Comparison of ENCODE assay signal across 8 cellular contexts in the genomic region with DNA sequence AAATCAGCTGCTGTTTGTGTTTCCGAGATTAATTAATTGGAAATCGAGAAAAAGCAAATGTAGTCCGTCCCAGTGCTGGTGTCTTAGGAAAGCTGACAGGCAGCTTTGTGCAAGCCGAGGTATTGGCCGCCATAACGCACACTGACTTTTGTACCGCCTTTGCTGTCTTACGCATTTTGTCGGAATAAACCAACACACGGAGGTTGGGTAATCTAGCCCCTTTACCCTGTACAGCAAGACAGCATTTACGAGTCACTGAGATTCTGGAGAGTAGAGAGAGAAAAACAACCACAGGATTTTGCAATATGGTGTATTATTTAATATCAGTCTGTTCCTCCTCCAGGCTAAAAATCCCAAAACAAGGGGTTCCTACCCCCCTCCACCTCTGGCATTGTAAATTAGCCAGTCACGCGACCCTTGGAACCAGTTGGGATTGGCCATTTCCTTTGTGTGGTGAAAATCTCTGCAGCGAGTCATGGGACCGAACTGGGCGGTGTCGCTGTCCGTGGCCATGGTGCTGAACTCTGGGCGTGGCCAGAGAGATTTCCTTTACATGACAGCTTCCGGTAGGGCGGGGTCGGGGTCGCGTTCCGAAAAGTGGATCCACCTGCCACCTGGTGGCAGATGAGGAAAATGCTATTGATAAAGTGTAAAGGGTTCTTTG. TPM values are rescaled to one million over a fixed set of nuclear protein-coding genes. Genes with fewer than 3 reads are reported as not detected.
DNase-seq lines count a peak whose midpoint lies in the region; ATAC-seq, FAIRE-seq and TF ChIP-seq lines count a peak whose summit lies in the region.

No MANE protein-coding gene starts in this region.

- TF ChIP-seq POLR2A in adrenal gland (IDR thresholded peaks at IDR 0.05), result peak; percentile 38 to 65

- no peak overlapping the region for H4K8ac ChIP-seq in trophoblast cell (ENCODE audit: low read depth, low read length)

- no peak overlapping the region for H4K12ac ChIP-seq in trophoblast cell (ENCODE audit: low read depth, low read length)

- H3K36me3 Mint-ChIP-seq in CD4-positive, alpha-beta T cell (ENCODE audit: low read depth), result no peaks in the 10 kb centered on the region

- POLR2A ChIA-PET in CD4-positive, alpha-beta T cell (lab: Charles Lee), result no interaction called here

- H3K4me3 Mint-ChIP-seq in CD4-positive, alpha-beta T cell, result no peak overlapping the region

- no peak overlapping the region for H2BK120ac ChIP-seq in trophoblast cell (ENCODE audit: insufficient read depth, low read length, poor library complexity)

- H3K9me3 ChIP-seq in CD4-positive, alpha-beta T cell (ENCODE audit: control insufficient read depth, low read length), result peaks cover 18% of the 10 kb centered on the region
- no peaks in the 10 kb centered on the region for H3K9me3 ChIP-seq in adrenal gland (replicated peaks in 1 of 3)
- H3K9me3 ChIP-seq in left ventricle myocardium inferior (replicated peaks), result no peaks in the 10 kb centered on the region
- no peaks in the 10 kb centered on the region for H3K9me3 ChIP-seq in trophoblast cell (ENCODE audit: insufficient read depth, low read depth, low read length)

- no peak overlapping the region for H3K27ac ChIP-seq in CD4-positive, alpha-beta T cell (ENCODE audit: low read depth, low read length)
- H3K27ac ChIP-seq in adrenal gland (peak overlapping the region in 3 of 5 donors; percentile 52 to 82 (median 70)), left ventricle myocardium inferior (replicated peaks) (no peak overlapping the region), trophoblast cell (ENCODE audit: low read depth, low read length) (no peak overlapping the region)

- H3K23ac ChIP-seq in trophoblast cell (ENCODE audit: low read length), result no peak overlapping the region

- H3K4ac ChIP-seq in trophoblast cell (ENCODE audit: low read depth, low read length), result no peak overlapping the region

- H3K4me1 ChIP-seq in adrenal gland (replicated peaks in 1 of 2) (peaks cover 2 to 5% of the 10 kb centered on the region in 2 donors), left ventricle myocardium inferior (peaks cover 13% of the 10 kb centered on the region), trophoblast cell (ENCODE audit: control insufficient read depth in 1 of 2, insufficient read depth in 2 of 2, low read length in 2 of 2) (peaks cover 3 to 4% of the 10 kb centered on the region in 2 experiments)

- H3K27me3 ChIP-seq in CD4-positive, alpha-beta T cell (ENCODE audit: control insufficient read depth, insufficient read depth, low read length), result no peaks in the 10 kb centered on the region
- H3K27me3 ChIP-seq in adrenal gland (no peaks in the 10 kb centered on the region), left ventricle myocardium inferior (ENCODE audit: low read depth) (peaks cover 37% of the 10 kb centered on the region), trophoblast cell (ENCODE audit: insufficient read depth, low read length) (no peaks in the 10 kb centered on the region)

- H3K9ac ChIP-seq in trophoblast cell (ENCODE audit: low read length), result no peak overlapping the region

- intact Hi-C loops in CD4-positive, alpha-beta T cell (cut with DNase I, micrococcal nuclease), result no loop called here
- intact Hi-C loops in adrenal gland (cut with DNase I), result loop anchor here in 1 of 2 donors (10.0 kb wide), 1 partner anchor 676 kb away; a partner anchor contains a TSS
- intact Hi-C loops in left ventricle myocardium inferior (cut with micrococcal nuclease), result no loop called here

- peak; percentile 95 for FAIRE-seq in urothelium cell line (lab: Jason Lieb, UNC)

- peak overlapping the region; percentile 23 for H2AFZ ChIP-seq in trophoblast cell (ENCODE audit: insufficient read depth, low read length, poor library complexity)

- 4 to 9% (median 4%) methylated on average over 18 to 25 of the region's 25 CpGs for WGBS in adrenal gland, 4 donors
- WGBS in trophoblast cell (ENCODE audit: extremely low coverage, insufficient coverage, insufficient read length), result no CpG with 5 or more reads among the region's 25 CpGs

- CTCF ChIA-PET in CD4-positive, alpha-beta T cell (lab: Charles Lee), result no interaction called here

- no peaks in the 10 kb centered on the region for H3K79me1 ChIP-seq in trophoblast cell (ENCODE audit: low read length)

- H3K79me2 ChIP-seq in trophoblast cell (ENCODE audit: control insufficient read depth, insufficient read depth, low read length, poor library complexity), result no peaks in the 10 kb centered on the region

- no peak overlapping the region for H3K27ac Mint-ChIP-seq in CD4-positive, alpha-beta T cell

- peak; percentile 9 to 70 (median 38) for DNase-seq in CD4-positive, alpha-beta T cell
- peak; percentile 91 for DNase-seq in NCI-H1105 (lab: John Stamatoyannopoulos, UW)
- DNase-seq in SKM-1 (lab: John Stamatoyannopoulos, UW; ENCODE audit: unreplicated experiment), result peak; percentile 32
- DNase-seq in adrenal gland, result peak; percentile 86 to 98 (median 90)
- DNase-seq in left ventricle myocardium inferior, result peak; percentile 88
- DNase-seq in trophoblast cell, result peak; percentile 3 to 33
- DNase-seq in urothelium cell line (ENCODE audit: low spot score), result peak; percentile 88

- H3K4me3 ChIP-seq in adrenal gland (peak overlapping the region in 2 of 4 donors; percentile 7 to 45), left ventricle myocardium inferior (peak overlapping the region; percentile 53), trophoblast cell (ENCODE audit: low read depth, low read length) (peak overlapping the region; percentile 56)

- peak; percentile 76 for ATAC-seq in CD4-positive, alpha-beta T cell (ENCODE audit: poor library complexity)
- peak; percentile 57 for ATAC-seq in GM21723 (IDR thresholded peaks at IDR 0.05; ENCODE audit: unreplicated experiment)

- H3K4me1 Mint-ChIP-seq in CD4-positive, alpha-beta T cell (ENCODE audit: low read depth), result no peaks in the 10 kb centered on the region

- H3K27me3 Mint-ChIP-seq in CD4-positive, alpha-beta T cell, result peaks cover 36% of the 10 kb centered on the region

- no peak overlapping the region for H2BK5ac ChIP-seq in trophoblast cell (ENCODE audit: low read depth, low read length, poor library complexity)

- no peak overlapping the region for H4K91ac ChIP-seq in trophoblast cell (ENCODE audit: low read depth, low read length)

- peak overlapping the region; percentile 73 for H3K4me2 ChIP-seq in trophoblast cell (ENCODE audit: low read length)

- H3K18ac ChIP-seq in trophoblast cell (ENCODE audit: low read length), result no peak overlapping the region

- no peaks in the 10 kb centered on the region for H3K9me3 Mint-ChIP-seq in CD4-positive, alpha-beta T cell

- H3K14ac ChIP-seq in trophoblast cell (ENCODE audit: low read length), result no peak overlapping the region

- H2BK12ac ChIP-seq in trophoblast cell (ENCODE audit: low read length), result no peak overlapping the region

- no peak overlapping the region for H2AK5ac ChIP-seq in trophoblast cell (ENCODE audit: low read length)

- H3K36me3 ChIP-seq in adrenal gland (replicated peaks in 1 of 2) (no peaks in the 10 kb centered on the region), left ventricle myocardium inferior (no peaks in the 10 kb centered on the region), trophoblast cell (ENCODE audit: control insufficient read depth in 1 of 2, insufficient read depth in 2 of 2, low read length in 2 of 2) (no peaks in the 10 kb centered on the region)

- TF ChIP-seq CTCF in CD4-positive, alpha-beta T cell (IDR thresholded peaks at IDR 0.05), result peak; percentile 38
- TF ChIP-seq CTCF in adrenal gland (IDR thresholded peaks at IDR 0.05) (peak; percentile 54 to 83 (median 68)), left ventricle myocardium inferior (IDR thresholded peaks at IDR 0.05; ENCODE audit: borderline replicate concordance) (peak; percentile 68)

RNA-seq across cellular contexts. Expression of a gene that starts 10.3 kb away (rescaled TPM):
- not detected for total RNA-seq in CD4-positive, alpha-beta T cell
- under 1 TPM in 3 of 8 donors, not detected in 5; under 0.01 to 0.07 (median 0.04) TPM for total RNA-seq in adrenal gland
- under 1 TPM in 1 of 3 donors, not detected in 2; 0.11 TPM for polyA plus RNA-seq in adrenal gland
- total RNA-seq in left ventricle myocardium inferior, result not detected
- polyA plus RNA-seq in trophoblast cell (2013), result not detected in 2 replicates

RNA-seq across cellular contexts. Expression of a gene that starts 53.5 kb away (rescaled TPM):
- total RNA-seq in CD4-positive, alpha-beta T cell, result not detected
- total RNA-seq in adrenal gland (1 to 10 TPM in 6 of 8 donors, under 1 TPM in 2; 0.65 to 2.8 (median 1.7) TPM), left ventricle myocardium inferior (1.1 TPM)
- under 1 TPM; 0.24 to 0.79 (median 0.44) TPM for polyA plus RNA-seq in adrenal gland
- 24.3 and 24.9 TPM in 2 replicates for polyA plus RNA-seq in trophoblast cell (2013)

RNA-seq across cellular contexts. Expression of a gene that starts 59.4 kb away (rescaled TPM):
- not detected for total RNA-seq in CD4-positive, alpha-beta T cell
- 1 to 10 TPM in 5 of 8 donors, under 1 TPM in 3; 0.35 to 2.2 (median 1.3) TPM for total RNA-seq in adrenal gland
- 1 to 10 TPM in 1 of 3 donors, under 1 TPM in 2; 0.20 to 1.4 (median 0.32) TPM for polyA plus RNA-seq in adrenal gland
- 0.77 TPM for total RNA-seq in left ventricle myocardium inferior
- polyA plus RNA-seq in trophoblast cell (2013), result 0.87 and 1.1 TPM in 2 replicates

Comparison
In these comparisons a context has a peak if more than half of its experiments do, and no peak if none do; other contexts are left out.
1. DNase-seq: peak in every context shown above with its lines; median percentile 91 in NCI-H1105; 90 in adrenal gland; 88 in left ventricle myocardium inferior; 88 in urothelium cell line; 38 in CD4-positive, alpha-beta T cell; 32 in SKM-1; 18 in trophoblast cell.
2. H3K27ac ChIP-seq: peak in adrenal gland (3 of 5); none in CD4-positive, alpha-beta T cell (single experiment), left ventricle myocardium inferior (single experiment) and trophoblast cell (single experiment).
3. Peak in every context shown above with its lines, with median percentiles within 50 percentile points of each other: CTCF ChIP-seq.